ENCODE assay signal across 20 cellular contexts in genomic region chr13:108974686-108975085, GRCh38.
"Had no signal": no experiment of that assay in that cellular context is flagged by ENCODE, and none has a peak within 500 bp of the region (broad histone marks: within the 10 kb centered on the region; RNA-seq: fewer than 3 reads in every experiment).

No MANE protein-coding gene starts in this region.

- ATAC-seq: esophagus mucosa; heart left ventricle; naive thymus-derived CD4-positive, alpha-beta T cell; sciatic nerve; stimulated activated memory B cell treated with anti-CD40 and anti-IgM and Interleukin-4, amounts not matched to agents 10 μg/mL and 1 μg/mL and 100 μg/mL, for 72 hours had no signal

- H3K36me3 ChIP-seq: heart left ventricle, spleen, tibial artery, upper lobe of left lung, uterus had no signal

- H3K4me3 ChIP-seq: dorsolateral prefrontal cortex, heart left ventricle, spleen, tibial artery, upper lobe of left lung, uterus had no signal

- H3K4me1 ChIP-seq: heart left ventricle, spleen, tibial artery, upper lobe of left lung, uterus had no signal

- DNase-seq: cortex of kidney; dorsolateral prefrontal cortex; effector CD8-positive, alpha-beta T cell; foreskin melanocyte; heart left ventricle; hypothalamus; kidney glomerular epithelial cell; naive thymus-derived CD4-positive, alpha-beta T cell; nephron progenitor cell; posterior cingulate gyrus; spleen; stimulated activated CD4-positive, alpha-beta T cell treated with anti-CD3 and anti-CD28 coated beads, Interleukin-15, amount 100 ng/mL, for 24 hours; stimulated activated CD4-positive, alpha-beta T cell treated with anti-CD3 and anti-CD28 coated beads, Interleukin-1b, Interleukin-23, amount 100 ng/mL, for 48 hours; stimulated activated CD4-positive, alpha-beta T cell treated with anti-CD3 and anti-CD28 coated beads, Interleukin-4, amount 100 ng/mL, for 24 hours; tibial artery; upper lobe of left lung; uterus had no signal

- H3K27me3 ChIP-seq: dorsolateral prefrontal cortex, heart left ventricle, spleen, tibial artery, upper lobe of left lung, uterus had no signal

- H3K27ac ChIP-seq: dorsolateral prefrontal cortex, heart left ventricle, spleen, tibial artery, upper lobe of left lung, uterus had no signal

- H3K9me3 ChIP-seq: heart left ventricle, spleen, tibial artery, upper lobe of left lung, uterus had no signal
